ENCODE assay signal across 26 cellular contexts in genomic region chr5:65243161-65243560, GRCh38.
"Had no signal": no experiment of that assay in that cellular context is flagged by ENCODE, and none has a peak within 500 bp of the region (broad histone marks: within the 10 kb centered on the region; RNA-seq: fewer than 3 reads in every experiment).

No MANE protein-coding gene starts in this region.

- H3K4me3 ChIP-seq: colonic mucosa, Peyer's patch, SJSA1 had no signal

- H3K4me3 Mint-ChIP-seq: activated B cell treated with CpG ODN at 0.5 μM for 24 hours; activated CD4-positive, alpha-beta memory T cell treated with anti-CD3 and anti-CD28 coated beads for 36 hours; activated CD4-positive, alpha-beta T cell treated with anti-CD3 and anti-CD28 coated beads, Interleukin-2, amount 10 ng/mL, durations not matched to agents 7 days and 5 days; activated naive CD8-positive, alpha-beta T cell; activated T-cell treated with anti-CD3 and anti-CD28 coated beads, Interleukin-2, amount 50 U/mL, for 4 hours; brain; T-helper 1 cell treated with Interleukin-12 subunit alpha and Interleukin-12 subunit beta and Interleukin-4 antibody, amounts not matched to agents 30 μg/mL and 1 μg/mL, for 36 hours had no signal

- H3K9me3 Mint-ChIP-seq: activated B cell treated with CpG ODN at 0.5 μM for 24 hours; activated CD4-positive, alpha-beta memory T cell treated with anti-CD3 and anti-CD28 coated beads for 36 hours; activated CD4-positive, alpha-beta T cell treated with anti-CD3 and anti-CD28 coated beads, Interleukin-2, amount 10 ng/mL, durations not matched to agents 7 days and 5 days; activated T-cell treated with anti-CD3 and anti-CD28 coated beads, Interleukin-2, amount 50 U/mL, for 4 hours; brain; T-helper 1 cell treated with Interleukin-12 subunit alpha and Interleukin-12 subunit beta and Interleukin-4 antibody, amounts not matched to agents 30 μg/mL and 1 μg/mL, for 36 hours had no signal

- H3K4me1 Mint-ChIP-seq: activated B cell treated with CpG ODN at 0.5 μM for 24 hours; activated CD4-positive, alpha-beta T cell treated with anti-CD3 and anti-CD28 coated beads, Interleukin-2, amount 10 ng/mL, durations not matched to agents 7 days and 5 days had no signal

- H3K36me3 ChIP-seq: colonic mucosa, Peyer's patch, SJSA1 had no signal

- H3K27ac Mint-ChIP-seq: activated B cell treated with CpG ODN at 0.5 μM for 24 hours; activated CD4-positive, alpha-beta memory T cell treated with anti-CD3 and anti-CD28 coated beads for 36 hours; activated CD4-positive, alpha-beta T cell treated with anti-CD3 and anti-CD28 coated beads, Interleukin-2, amount 10 ng/mL, durations not matched to agents 7 days and 5 days; activated naive CD8-positive, alpha-beta T cell; T-helper 1 cell treated with Interleukin-12 subunit alpha and Interleukin-12 subunit beta and Interleukin-4 antibody, amounts not matched to agents 30 μg/mL and 1 μg/mL, for 36 hours had no signal

- DNase-seq: activated B cell treated with CpG ODN at 0.5 μM for 24 hours; activated CD4-positive, alpha-beta memory T cell treated with anti-CD3 and anti-CD28 coated beads for 36 hours; activated CD4-positive, alpha-beta T cell treated with anti-CD3 and anti-CD28 coated beads for 1 hour; activated CD4-positive, alpha-beta T cell treated with anti-CD3 and anti-CD28 coated beads, Interleukin-2, amount 10 ng/mL, durations not matched to agents 7 days and 5 days; activated CD8-positive, alpha-beta memory T cell treated with anti-CD3 and anti-CD28 coated beads for 24 hours; activated effector memory CD4-positive, alpha-beta T cell treated with anti-CD3 and anti-CD28 coated beads, Interleukin-2, amount 50 U/mL, for 16 hours; activated naive CD4-positive, alpha-beta T cell treated with Interleukin-2 at 50 U/mL for 16 hours; activated T-cell treated with anti-CD3 and anti-CD28 coated beads, Interleukin-2, amount 50 U/mL, for 4 hours; amygdala; colonic mucosa; Karpas-422; MM.1S; NCI-H1694; NCI-H2029 treated with DMSO at 0.1 percent for 48 hours; NCI-H345; NCI-H510A; NCI-H526 treated with DMSO at 0.1 percent for 48 hours; NK-92 treated with Interleukin-12 subunit alpha and Interleukin-12 subunit beta, amount 100 ng/mL, for 24 hours; OCI-M1; Peyer's patch; SW 1271 had no signal

- H3K27ac ChIP-seq: colonic mucosa, Peyer's patch, RWPE1, SJSA1 had no signal

- H3K36me3 Mint-ChIP-seq: activated CD4-positive, alpha-beta memory T cell treated with anti-CD3 and anti-CD28 coated beads for 36 hours had no signal

- H3K9me3 ChIP-seq: colonic mucosa, Peyer's patch, SJSA1 had no signal

- H3K27me3 ChIP-seq: colonic mucosa, Peyer's patch, SJSA1 had no signal

- H3K27me3 Mint-ChIP-seq: activated B cell treated with CpG ODN at 0.5 μM for 24 hours; activated CD4-positive, alpha-beta memory T cell treated with anti-CD3 and anti-CD28 coated beads for 36 hours; activated CD4-positive, alpha-beta T cell treated with anti-CD3 and anti-CD28 coated beads, Interleukin-2, amount 10 ng/mL, durations not matched to agents 7 days and 5 days; activated naive CD8-positive, alpha-beta T cell; brain had no signal

- H3K4me1 ChIP-seq: colonic mucosa, Peyer's patch, SJSA1 had no signal
